Comparison of ENCODE assay signal across 10 cellular contexts in the genomic region with DNA sequence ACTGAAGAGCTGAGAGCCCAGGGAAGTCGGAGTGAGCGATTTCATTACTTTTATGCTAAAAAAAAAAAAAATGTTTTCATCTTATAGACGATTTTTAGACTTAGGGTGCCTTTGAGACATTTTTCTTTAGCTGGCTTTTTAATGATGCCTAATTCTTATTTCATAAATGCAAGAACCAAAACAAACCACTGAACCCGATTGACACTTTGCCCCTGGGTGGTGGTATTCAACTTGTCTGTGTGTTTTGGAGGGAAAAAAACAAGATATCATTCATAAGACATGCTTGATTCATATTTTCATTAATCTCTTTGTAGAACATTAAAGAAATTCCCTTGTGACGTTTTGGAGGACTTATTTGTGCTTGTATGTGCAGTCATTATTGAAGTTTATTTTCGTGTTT. TPM values are rescaled to one million over a fixed set of nuclear protein-coding genes. Genes with fewer than 3 reads are reported as not detected.
A peak's percentile ranks its signal among the peaks of the same experiment; 100 is the strongest.
DNase-seq lines count a peak whose midpoint lies in the region; ATAC-seq, FAIRE-seq and TF ChIP-seq lines count a peak whose summit lies in the region.
"Had no signal": no experiment of that assay in that cellular context is flagged by ENCODE, and none has a peak within 500 bp of the region (broad histone marks: within the 10 kb centered on the region; RNA-seq: fewer than 3 reads in every experiment).

No MANE protein-coding gene starts in this region.

- H4K20me1 ChIP-seq in BLaER1 treated with 17β-estradiol and CSF1 and Interleukin-3, amounts not matched to agents 10 nM and 100 nM, result peaks cover 0 to 68% (median 51%) of the 10 kb centered on the region in 11 experiments; a peak in 20 of 22 replicates
- H4K20me1 ChIP-seq in OCI-LY1 (ENCODE audit: insufficient read depth, low read length) (no peaks in the 10 kb centered on the region), endothelial cell of umbilical vein (replicated peaks; ENCODE audit: control insufficient read depth, extremely low read depth, insufficient read depth, low read length) (no peaks in the 10 kb centered on the region)

- FAIRE-seq in endothelial cell of umbilical vein (lab: Jason Lieb, UNC), result peak; percentile 66

- TF ChIP-seq POLR2A in endothelial cell of umbilical vein (IDR thresholded peaks at IDR 0.05; ENCODE audit: low read depth, low read length), result no peak

- intact Hi-C loops in endothelial cell of umbilical vein (cut with micrococcal nuclease), result loop anchor here (5.0 to 10.0 kb wide), 4 partner anchors 151 to 1277 kb away; a partner anchor contains a TSS

- dilution Hi-C loops in endothelial cell of umbilical vein (cut with MboI; ENCODE audit: extremely low pct_ligation_motif_present, low sequenced_read_pairs), result no loop called here

- ATAC-seq in GM21529 (IDR thresholded peaks at IDR 0.05; ENCODE audit: unreplicated experiment) (no peak), HG02970 (IDR thresholded peaks at IDR 0.05; ENCODE audit: low FRiP score, unreplicated experiment) (no peak)

- peak overlapping the region; percentile 94 to 100 (median 98) for H3K9ac ChIP-seq in BLaER1 treated with 17β-estradiol and CSF1 and Interleukin-3, amounts not matched to agents 10 nM and 100 nM
- H3K9ac ChIP-seq in OCI-LY1 (ENCODE audit: low read length), result peak overlapping the region; percentile 69
- H3K9ac ChIP-seq in endothelial cell of umbilical vein (replicated peaks; ENCODE audit: extremely low read depth, insufficient read depth, low read length), result peak overlapping the region; percentile 95

- H3K27ac ChIP-seq in BLaER1 treated with 17β-estradiol and CSF1 and Interleukin-3, amounts not matched to agents 10 nM and 100 nM, result peak overlapping the region; percentile 92 to 99 (median 97)
- no peak overlapping the region for H3K27ac ChIP-seq in OCI-LY1 (ENCODE audit: low read depth, low read length, poor library complexity, severe bottlenecking)
- H3K27ac ChIP-seq in endothelial cell of umbilical vein (ENCODE audit: insufficient read depth, low read depth, low read length), result peak overlapping the region; percentile 87
- H3K27ac ChIP-seq: WERI-Rb-1 had no signal

- H3F3A ChIP-seq in OCI-LY1 (ENCODE audit: insufficient read depth, low read length), result peaks cover 4% of the 10 kb centered on the region; the same call in 1 of the 2 replicates

- peaks cover 39 to 59% (median 49%) of the 10 kb centered on the region in 10 experiments for H3K4me1 ChIP-seq in BLaER1 treated with 17β-estradiol and CSF1 and Interleukin-3, amounts not matched to agents 10 nM and 100 nM
- H3K4me1 ChIP-seq in OCI-LY1 (ENCODE audit: insufficient read depth, low read length, severe bottlenecking) (peaks cover 24% of the 10 kb centered on the region), endothelial cell of umbilical vein (ENCODE audit: control insufficient read depth, extremely low read depth, insufficient read depth, low read length) (peaks cover 29% of the 10 kb centered on the region), neuron (ENCODE audit: insufficient read depth, low read length) (peaks cover 40% of the 10 kb centered on the region)

- POLR2A ChIA-PET in endothelial cell of umbilical vein (lab: Charles Lee), result no interaction called here

- no peaks in the 10 kb centered on the region for H3K27me3 ChIP-seq in BLaER1 treated with 17β-estradiol and CSF1 and Interleukin-3, amounts not matched to agents 10 nM and 100 nM
- H3K27me3 ChIP-seq in OCI-LY1 (ENCODE audit: insufficient read depth, low read length), result no peaks in the 10 kb centered on the region
- no peaks in the 10 kb centered on the region for H3K27me3 ChIP-seq in endothelial cell of umbilical vein (ENCODE audit: control insufficient read depth in 2 of 2, insufficient read depth in 2 of 2, low read length in 2 of 2)
- H3K27me3 ChIP-seq in neuron (ENCODE audit: insufficient read depth, low read length), result no peaks in the 10 kb centered on the region

- CTCF ChIA-PET in endothelial cell of umbilical vein (lab: Charles Lee), result interaction anchor here (1.3 kb wide), 2 partner anchors 53 to 88 kb away, joined by 4 read pairs; no protein-coding TSS in a partner anchor

- H3K9me2 ChIP-seq in OCI-LY1 (ENCODE audit: low read depth, low read length), result no peaks in the 10 kb centered on the region

- H3K4me2 ChIP-seq in BLaER1 treated with 17β-estradiol and CSF1 and Interleukin-3, amounts not matched to agents 10 nM and 100 nM, result peak overlapping the region; percentile 82 to 98 (median 86)
- H3K4me2 ChIP-seq in OCI-LY1 (ENCODE audit: low read length) (peak overlapping the region; percentile 70), endothelial cell of umbilical vein (ENCODE audit: insufficient read depth, low read length) (peak overlapping the region; percentile 98)

- BruUV-seq in endothelial cell of umbilical vein (replicated peaks; lab: Mats Ljungman, UMichigan), result no TSS peak

- no peak overlapping the region for H2AFZ ChIP-seq in OCI-LY1 (ENCODE audit: low read length)
- no peak overlapping the region for H2AFZ ChIP-seq in endothelial cell of umbilical vein (ENCODE audit: low read depth, low read length)
- H2AFZ ChIP-seq in neuron (ENCODE audit: low read depth, low read length), result no peak overlapping the region

- H3K79me2 ChIP-seq in OCI-LY1 (ENCODE audit: insufficient read depth, low read length), result peaks cover 14% of the 10 kb centered on the region; the same call in 1 of the 2 replicates
- H3K79me2 ChIP-seq in endothelial cell of umbilical vein (ENCODE audit: control insufficient read depth, insufficient read depth, low read length), result peaks cover 12% of the 10 kb centered on the region

- peak overlapping the region; percentile 80 to 99 (median 96) for H3K4me3 ChIP-seq in BLaER1 treated with 17β-estradiol and CSF1 and Interleukin-3, amounts not matched to agents 10 nM and 100 nM
- peak overlapping the region; percentile 92 for H3K4me3 ChIP-seq in OCI-LY1 (ENCODE audit: low read depth, low read length, poor library complexity, severe bottlenecking)
- H3K4me3 ChIP-seq in endothelial cell of umbilical vein (replicated peaks in 1 of 3; ENCODE audit: insufficient read depth in 1 of 3, low read depth in 1 of 3, low read length in 3 of 3), result peak overlapping the region; percentile 75 to 96 (median 95)
- peak overlapping the region; percentile 95 for H3K4me3 ChIP-seq in neuron (ENCODE audit: low read length)

- no peaks in the 10 kb centered on the region for H3K9me1 ChIP-seq in endothelial cell of umbilical vein (replicated peaks; ENCODE audit: control insufficient read depth, extremely low read depth, insufficient read depth, low read length)

- DNase-seq in endothelial cell of umbilical vein (ENCODE audit: low read depth, low spot score) (peak; percentile 19), cerebellar nuclear complex (lab: John Stamatoyannopoulos, UW) (no peak), NCI-H2029 (lab: John Stamatoyannopoulos, UW) (no peak)
- DNase-seq: left colon, WERI-Rb-1 had no signal

- TF ChIP-seq CTCF in OCI-LY1 (IDR thresholded peaks at IDR 0.05; ENCODE audit: low read length), result no peak
- TF ChIP-seq CTCF in endothelial cell of umbilical vein (IDR thresholded peaks at IDR 0.05; ENCODE audit: extremely low read depth in 1 of 2, insufficient read depth in 1 of 2, low read depth in 1 of 2, low read length in 2 of 2), result no peak

- no peaks in the 10 kb centered on the region for H3K9me3 ChIP-seq in BLaER1 treated with 17β-estradiol and CSF1 and Interleukin-3, amounts not matched to agents 10 nM and 100 nM (replicated peaks in 1 of 11)
- H3K9me3 ChIP-seq in OCI-LY1 (ENCODE audit: low read length), result no peaks in the 10 kb centered on the region
- no peaks in the 10 kb centered on the region for H3K9me3 ChIP-seq in endothelial cell of umbilical vein (replicated peaks; ENCODE audit: control insufficient read depth, insufficient read depth, low read length)
- no peaks in the 10 kb centered on the region for H3K9me3 ChIP-seq in neuron (ENCODE audit: low read length)

- peaks cover 0 to 37% (median 8%) of the 10 kb centered on the region in 11 experiments; a peak in 13 of 22 replicates for H3K36me3 ChIP-seq in BLaER1 treated with 17β-estradiol and CSF1 and Interleukin-3, amounts not matched to agents 10 nM and 100 nM
- peaks cover 12% of the 10 kb centered on the region; the same call in 1 of the 2 replicates for H3K36me3 ChIP-seq in OCI-LY1 (ENCODE audit: insufficient read depth, low read length)
- no peaks in the 10 kb centered on the region for H3K36me3 ChIP-seq in endothelial cell of umbilical vein (ENCODE audit: control insufficient read depth in 2 of 2, extremely low read depth in 1 of 2, insufficient read depth in 2 of 2, low read length in 2 of 2)
- peaks cover 36% of the 10 kb centered on the region for H3K36me3 ChIP-seq in neuron (ENCODE audit: insufficient read depth, low read length)
- H3K36me3 ChIP-seq: WERI-Rb-1 had no signal

TF ChIP-seq in endothelial cell of umbilical vein, 7 proteins besides CTCF, POLR2A, EP300 and RAD21:
- TF ChIP-seq, protein P1, sequence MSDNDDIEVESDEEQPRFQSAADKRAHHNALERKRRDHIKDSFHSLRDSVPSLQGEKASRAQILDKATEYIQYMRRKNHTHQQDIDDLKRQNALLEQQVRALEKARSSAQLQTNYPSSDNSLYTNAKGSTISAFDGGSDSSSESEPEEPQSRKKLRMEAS (IDR thresholded peaks at IDR 0.05; ENCODE audit: insufficient read depth, insufficient read length), result no peak
- TF ChIP-seq GATA2 (IDR thresholded peaks at IDR 0.05; ENCODE audit: insufficient read depth, insufficient read length, low read depth, low read length), result no peak
- TF ChIP-seq EZH2 (IDR thresholded peaks at IDR 0.05; ENCODE audit: borderline replicate concordance, low read depth, low read length, severe bottlenecking), result no peak
- TF ChIP-seq MYC (IDR thresholded peaks at IDR 0.05; ENCODE audit: low read depth, low read length), result no peak
- TF ChIP-seq POLR2AphosphoS5 (IDR thresholded peaks at IDR 0.05; ENCODE audit: insufficient read depth, low read depth, low read length), result no peak
- TF ChIP-seq JUN (IDR thresholded peaks at IDR 0.05; ENCODE audit: borderline replicate concordance, insufficient read depth, insufficient read length, low read depth), result no peak
- no peak for TF ChIP-seq FOS (IDR thresholded peaks at IDR 0.05; ENCODE audit: borderline replicate concordance, insufficient read depth, low read length)
TF ChIP-seq in endothelial cell of umbilical vein: peak in this region for 0.

RNA-seq across cellular contexts. Expression of a gene that starts 2.4 kb away (rescaled TPM):
- 31.4 and 34.5 TPM in 2 replicates for total RNA-seq in endothelial cell of umbilical vein
- 24.0 and 32.3 TPM in 2 replicates for polyA plus RNA-seq in endothelial cell of umbilical vein
- 24.0 and 26.5 TPM in 2 replicates for polyA plus RNA-seq in endothelial cell of umbilical vein (2011; cell fraction: cytosol; rRNA removed)
- 65.0 and 75.1 TPM in 2 replicates for polyA plus RNA-seq in endothelial cell of umbilical vein (2011; cell fraction: nucleus; rRNA removed)
- 19.9 and 22.5 TPM in 2 replicates for polyA plus RNA-seq in endothelial cell of umbilical vein (2012)
- 54.7 and 58.6 TPM in 2 replicates for polyA minus RNA-seq in endothelial cell of umbilical vein
- 1.2 TPM for polyA minus RNA-seq in endothelial cell of umbilical vein (2011; cell fraction: cytosol; rRNA and poly(A)+ RNA removed)
- 153 and 167 TPM in 2 replicates for polyA minus RNA-seq in endothelial cell of umbilical vein (2011; cell fraction: nucleus; rRNA and poly(A)+ RNA removed)
